14 cellular contexts compared by ENCODE assay signal in the genomic region with DNA sequence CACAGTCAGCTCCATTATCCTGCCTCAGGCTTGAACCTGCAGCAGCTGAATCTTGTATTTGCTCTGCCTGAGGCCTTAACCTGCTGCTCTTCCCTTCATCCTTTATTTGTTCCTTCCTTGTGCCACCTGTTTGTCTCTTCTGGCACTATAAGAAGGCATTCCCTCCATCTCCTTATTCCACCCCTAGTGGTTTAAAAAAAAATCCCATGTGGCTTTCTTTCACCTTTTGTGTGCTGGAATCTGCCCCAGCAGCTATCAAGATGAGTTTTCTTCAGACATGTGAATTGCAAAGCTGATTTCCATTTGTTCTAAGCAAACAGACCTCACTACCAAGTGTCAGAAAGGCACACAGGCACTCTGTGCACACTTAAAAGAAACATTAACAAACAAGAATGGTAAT.
"Had no signal": no experiment of that assay in that cellular context is flagged by ENCODE, and none has a peak within 500 bp of the region (broad histone marks: within the 10 kb centered on the region; RNA-seq: fewer than 3 reads in every experiment).

No MANE protein-coding gene starts in this region.

- H3K27me3 ChIP-seq: body of pancreas, colonic mucosa, esophagus muscularis mucosa, spleen, stomach had no signal

- H3K4me1 ChIP-seq: body of pancreas, colonic mucosa, esophagus muscularis mucosa, psoas muscle, spleen, stomach had no signal

- DNase-seq: activated CD4-positive, alpha-beta memory T cell treated with anti-CD3 and anti-CD28 coated beads, Interleukin-2, amount 10 ng/mL, durations not matched to agents 7 days and 5 days; activated gamma-delta T cell treated with Interleukin-2 at 50 U/mL for 16 hours; amniotic stem cell; body of pancreas; caudate nucleus; colonic mucosa; left ventricle myocardium superior; psoas muscle; spleen; stomach had no signal

- H3K9me3 ChIP-seq: body of pancreas, colonic mucosa, psoas muscle, spleen, stomach had no signal

- H3K27ac Mint-ChIP-seq: activated CD4-positive, alpha-beta memory T cell treated with anti-CD3 and anti-CD28 coated beads, Interleukin-2, amount 10 ng/mL, durations not matched to agents 7 days and 5 days; activated naive CD8-positive, alpha-beta T cell; memory B cell; nephron had no signal

- H3K27ac ChIP-seq: body of pancreas, colonic mucosa, esophagus muscularis mucosa, psoas muscle, spleen, stomach had no signal

- H3K4me3 ChIP-seq: body of pancreas, colonic mucosa, esophagus muscularis mucosa, psoas muscle, spleen, stomach had no signal

- H3K4me1 Mint-ChIP-seq: activated CD4-positive, alpha-beta memory T cell treated with anti-CD3 and anti-CD28 coated beads, Interleukin-2, amount 10 ng/mL, durations not matched to agents 7 days and 5 days; memory B cell; nephron had no signal

- H3K36me3 ChIP-seq: colonic mucosa, esophagus muscularis mucosa, spleen, stomach had no signal

- H3K36me3 Mint-ChIP-seq: activated naive CD8-positive, alpha-beta T cell had no signal

- H3K27me3 Mint-ChIP-seq: activated naive CD8-positive, alpha-beta T cell; memory B cell had no signal

- ATAC-seq: body of pancreas, left ventricle myocardium superior, psoas muscle had no signal

- H3K9me3 Mint-ChIP-seq: memory B cell, nephron had no signal

- H3K4me3 Mint-ChIP-seq: activated CD4-positive, alpha-beta memory T cell treated with anti-CD3 and anti-CD28 coated beads, Interleukin-2, amount 10 ng/mL, durations not matched to agents 7 days and 5 days; activated naive CD8-positive, alpha-beta T cell; memory B cell; nephron had no signal
